ENCODE assay signal across 1 cellular context in genomic region chr9:97982719-97983523, GRCh38.
TF ChIP-seq lines count a peak whose summit lies in the region.

TSS of gene ANP32B (plus strand) at chr9:97983341. CDS start at chr9:97983556, 215 bp downstream.

TF ChIP-seq in GM12878, 131 proteins besides CTCF, POLR2A, EP300 and RAD21 (continued from another document and continues in another):
- TF ChIP-seq NFXL1 (IDR thresholded peaks at IDR 0.05; ENCODE audit: borderline replicate concordance), result no peak
- peak; percentile 80; the same call in 1 of the 2 replicates for TF ChIP-seq TAF1 (IDR thresholded peaks at IDR 0.05; ENCODE audit: borderline replicate concordance, low read depth, low read length)
- no peak for TF ChIP-seq EZH2 (IDR thresholded peaks at IDR 0.05; ENCODE audit: borderline replicate concordance, control insufficient read depth, low read depth, low read length)
- no peak for TF ChIP-seq USF2 (IDR thresholded peaks at IDR 0.05; ENCODE audit: borderline replicate concordance, low read depth, low read length)
- TF ChIP-seq HSF1 (IDR thresholded peaks at IDR 0.05; ENCODE audit: low read depth, low read length), result no peak
- no peak for TF ChIP-seq SKIL (IDR thresholded peaks at IDR 0.05; ENCODE audit: low read depth, poor library complexity, severe bottlenecking)
- no peak for TF ChIP-seq SUPT20H (IDR thresholded peaks at IDR 0.05; ENCODE audit: borderline replicate concordance, control insufficient read depth, low read depth, low read length)
- no peak for TF ChIP-seq SMAD1 (IDR thresholded peaks at IDR 0.05; ENCODE audit: low read depth, partially characterized antibody)
- TF ChIP-seq HDAC2 (IDR thresholded peaks at IDR 0.05), result no peak
- no peak for TF ChIP-seq RAD51 (IDR thresholded peaks at IDR 0.05)
- TF ChIP-seq RFX5 (IDR thresholded peaks at IDR 0.05; ENCODE audit: low read depth, low read length), result no peak
- no peak for TF ChIP-seq ZNF274 (IDR thresholded peaks at IDR 0.05; ENCODE audit: insufficient read depth, insufficient read length)
- TF ChIP-seq ATF3 (IDR thresholded peaks at IDR 0.05; ENCODE audit: borderline replicate concordance, extremely low read depth, low read depth, low read length), result no peak
- no peak for TF ChIP-seq IRF3 (IDR thresholded peaks at IDR 0.05)
- TF ChIP-seq STAT1 (conservative IDR thresholded peaks at IDR 0.05), result no peak
- TF ChIP-seq E2F4 (IDR thresholded peaks at IDR 0.05; ENCODE audit: low read depth, low read length), result no peak
- no peak for TF ChIP-seq NR2C2 (IDR thresholded peaks at IDR 0.05; ENCODE audit: borderline replicate concordance, control insufficient read depth, insufficient read length, low read depth)
- TF ChIP-seq ATF7 (IDR thresholded peaks at IDR 0.05; ENCODE audit: low read depth), result peak; percentile 52
- TF ChIP-seq EED (IDR thresholded peaks at IDR 0.05; ENCODE audit: low read depth), result no peak; the same call in 1 of the 2 replicates
- no peak for TF ChIP-seq CUX1 (IDR thresholded peaks at IDR 0.05; ENCODE audit: insufficient replicate concordance, low read depth, low read length)
- TF ChIP-seq BCLAF1 (IDR thresholded peaks at IDR 0.05), result no peak
- TF ChIP-seq BRCA1 (IDR thresholded peaks at IDR 0.05; ENCODE audit: low read depth, low read length), result no peak
- no peak for TF ChIP-seq DPF2 (IDR thresholded peaks at IDR 0.05)
- TF ChIP-seq YBX1 (IDR thresholded peaks at IDR 0.05), result no peak
- no peak for TF ChIP-seq ZNF217 (IDR thresholded peaks at IDR 0.05)
- TF ChIP-seq KDM1A (IDR thresholded peaks at IDR 0.05; ENCODE audit: borderline replicate concordance), result no peak
- no peak; the same call in 1 of the 2 replicates for TF ChIP-seq CBFB (IDR thresholded peaks at IDR 0.05; ENCODE audit: low read depth)
- TF ChIP-seq SRF (IDR thresholded peaks at IDR 0.05; ENCODE audit: low read depth in 2 of 2, low read length in 2 of 2), result peak; percentile 21 to 77; a peak in 2 of 4 replicates
- TF ChIP-seq KAT2A (conservative IDR thresholded peaks at IDR 0.05; ENCODE audit: control insufficient read depth, low read depth, low read length), result no peak
- no peak for TF ChIP-seq ZBTB11 (CRISPR knock-in tag; IDR thresholded peaks at IDR 0.05)
- TF ChIP-seq NR2F1 (conservative IDR thresholded peaks at IDR 0.05), result no peak; the same call in 1 of the 2 replicates
- TF ChIP-seq ZNF622 (IDR thresholded peaks at IDR 0.05), result no peak
- peak; percentile 25 for TF ChIP-seq RUNX3 (IDR thresholded peaks at IDR 0.05; ENCODE audit: low read length)
- TF ChIP-seq ZNF207 (IDR thresholded peaks at IDR 0.05; ENCODE audit: borderline replicate concordance), result peak; percentile 45; the same call in 1 of the 2 replicates
- no peak for TF ChIP-seq ATF2 (IDR thresholded peaks at IDR 0.05; ENCODE audit: low read length)
- TF ChIP-seq IRF4 (IDR thresholded peaks at IDR 0.05; ENCODE audit: low read depth, low read length), result no peak
- TF ChIP-seq FOXM1 (IDR thresholded peaks at IDR 0.05; ENCODE audit: low read depth, low read length), result no peak
- no peak for TF ChIP-seq SMC3 (IDR thresholded peaks at IDR 0.05; ENCODE audit: borderline replicate concordance, low read length)
